ENCODE assay signal across 28 cellular contexts in genomic region chr10:25398680-25399079, GRCh38.
"Had no signal": no experiment of that assay in that cellular context is flagged by ENCODE, and none has a peak within 500 bp of the region (broad histone marks: within the 10 kb centered on the region; RNA-seq: fewer than 3 reads in every experiment).

No MANE protein-coding gene starts in this region.

- H3K27me3 ChIP-seq: adrenal gland, ascending aorta, breast epithelium, cardiac muscle cell, colonic mucosa, esophagus muscularis mucosa, foreskin keratinocyte, gastrocnemius medialis had no signal

- H3K36me3 ChIP-seq: adrenal gland, ascending aorta, breast epithelium, cardiac muscle cell, colonic mucosa, esophagus muscularis mucosa, gastrocnemius medialis had no signal

- H3K27me3 Mint-ChIP-seq: activated CD4-positive, alpha-beta memory T cell treated with anti-CD3 and anti-CD28 coated beads, Interleukin-2, amount 10 ng/mL, durations not matched to agents 7 days and 5 days; activated CD4-positive, alpha-beta T cell treated with anti-CD3 and anti-CD28 coated beads, Interleukin-2, amount 10 ng/mL, durations not matched to agents 7 days and 5 days; activated naive CD8-positive, alpha-beta T cell; activated T-cell treated with anti-CD3 and anti-CD28 coated beads, Interleukin-2, amount 50 U/mL, for 24 hours had no signal

- H3K9me3 ChIP-seq: adrenal gland, ascending aorta, breast epithelium, colonic mucosa, esophagus muscularis mucosa, gastrocnemius medialis had no signal

- DNase-seq: activated CD4-positive, alpha-beta memory T cell treated with anti-CD3 and anti-CD28 coated beads, Interleukin-2, amount 10 ng/mL, durations not matched to agents 7 days and 5 days; activated CD4-positive, alpha-beta T cell treated with anti-CD3 and anti-CD28 coated beads for 1 hour; activated CD4-positive, alpha-beta T cell treated with anti-CD3 and anti-CD28 coated beads for 4 hours; activated CD4-positive, alpha-beta T cell treated with anti-CD3 and anti-CD28 coated beads, Interleukin-2, amount 10 ng/mL, durations not matched to agents 7 days and 5 days; activated CD4-positive, alpha-beta T cell treated with anti-CD3 and anti-CD28 coated beads, Interleukin-2, amount 50 U/mL, for 4 hours; activated CD8-positive, alpha-beta memory T cell treated with anti-CD3 and anti-CD28 coated beads, Interleukin-2, amount 50 U/mL, for 48 hours; activated gamma-delta T cell treated with Interleukin-2 at 50 U/mL for 16 hours; activated naive CD4-positive, alpha-beta T cell treated with anti-CD3 and anti-CD28 coated beads, Interleukin-2, amount 50 U/mL, for 16 hours; activated naive CD4-positive, alpha-beta T cell treated with Interleukin-2 at 50 U/mL for 16 hours; activated T-cell treated with anti-CD3 and anti-CD28 coated beads for 4 hours; activated T-cell treated with anti-CD3 and anti-CD28 coated beads, Interleukin-2, amount 50 U/mL, for 24 hours; activated T-cell treated with anti-CD3 and anti-CD28 coated beads, Interleukin-2, amount 50 U/mL, for 72 hours; adrenal gland; central memory CD4-positive, alpha-beta T cell; cerebellar nuclear complex; colonic mucosa; effector CD8-positive, alpha-beta T cell; erythroblast; foreskin keratinocyte; gastrocnemius medialis; glutamatergic neuron; T-helper 2 cell had no signal

- H3K4me1 Mint-ChIP-seq: activated CD4-positive, alpha-beta memory T cell treated with anti-CD3 and anti-CD28 coated beads, Interleukin-2, amount 10 ng/mL, durations not matched to agents 7 days and 5 days; activated CD4-positive, alpha-beta T cell treated with anti-CD3 and anti-CD28 coated beads, Interleukin-2, amount 10 ng/mL, durations not matched to agents 7 days and 5 days; brain had no signal

- H3K4me3 Mint-ChIP-seq: activated CD4-positive, alpha-beta memory T cell treated with anti-CD3 and anti-CD28 coated beads, Interleukin-2, amount 10 ng/mL, durations not matched to agents 7 days and 5 days; activated CD4-positive, alpha-beta T cell treated with anti-CD3 and anti-CD28 coated beads, Interleukin-2, amount 10 ng/mL, durations not matched to agents 7 days and 5 days; activated naive CD8-positive, alpha-beta T cell; activated T-cell treated with anti-CD3 and anti-CD28 coated beads, Interleukin-2, amount 50 U/mL, for 24 hours; activated T-cell treated with anti-CD3 and anti-CD28 coated beads, Interleukin-2, amount 50 U/mL, for 72 hours; brain had no signal

- H3K27ac ChIP-seq: adrenal gland, ascending aorta, breast epithelium, cardiac muscle cell, colonic mucosa, esophagus muscularis mucosa, foreskin keratinocyte, gastrocnemius medialis had no signal

- ATAC-seq: activated T-cell treated with anti-CD3 and anti-CD28 coated beads, Interleukin-2, amount 50 U/mL, for 72 hours; foreskin keratinocyte; gastrocnemius medialis had no signal

- H3K36me3 Mint-ChIP-seq: activated naive CD8-positive, alpha-beta T cell; brain had no signal

- H3K27ac Mint-ChIP-seq: activated CD4-positive, alpha-beta memory T cell treated with anti-CD3 and anti-CD28 coated beads, Interleukin-2, amount 10 ng/mL, durations not matched to agents 7 days and 5 days; activated CD4-positive, alpha-beta T cell treated with anti-CD3 and anti-CD28 coated beads, Interleukin-2, amount 10 ng/mL, durations not matched to agents 7 days and 5 days; activated naive CD8-positive, alpha-beta T cell; activated T-cell treated with anti-CD3 and anti-CD28 coated beads, Interleukin-2, amount 50 U/mL, for 24 hours; activated T-cell treated with anti-CD3 and anti-CD28 coated beads, Interleukin-2, amount 50 U/mL, for 72 hours had no signal

- H3K4me1 ChIP-seq: adrenal gland, ascending aorta, breast epithelium, colonic mucosa, esophagus muscularis mucosa, foreskin keratinocyte, gastrocnemius medialis had no signal

- H3K9me3 Mint-ChIP-seq: activated CD4-positive, alpha-beta memory T cell treated with anti-CD3 and anti-CD28 coated beads, Interleukin-2, amount 10 ng/mL, durations not matched to agents 7 days and 5 days; activated CD4-positive, alpha-beta T cell treated with anti-CD3 and anti-CD28 coated beads, Interleukin-2, amount 10 ng/mL, durations not matched to agents 7 days and 5 days; activated T-cell treated with anti-CD3 and anti-CD28 coated beads, Interleukin-2, amount 50 U/mL, for 24 hours; brain had no signal

- H3K4me3 ChIP-seq: adrenal gland, ascending aorta, breast epithelium, cardiac muscle cell, colonic mucosa, esophagus muscularis mucosa, gastrocnemius medialis had no signal
